ENCODE assay signal across 16 cellular contexts in genomic region chr1:167409183-167409582, GRCh38.
A peak's percentile ranks its signal among the peaks of the same experiment; 100 is the strongest.
DNase-seq lines count a peak whose midpoint lies in the region; ATAC-seq, FAIRE-seq and TF ChIP-seq lines count a peak whose summit lies in the region.
"Had no signal": no experiment of that assay in that cellular context is flagged by ENCODE, and none has a peak within 500 bp of the region (broad histone marks: within the 10 kb centered on the region; RNA-seq: fewer than 3 reads in every experiment).

No MANE protein-coding gene starts in this region.

- H3K36me3 Mint-ChIP-seq in progenitor cell of endocrine pancreas (ENCODE audit: insufficient read depth), result peaks cover 23% of the 10 kb centered on the region

- H3K27ac Mint-ChIP-seq in progenitor cell of endocrine pancreas, result peak overlapping the region; percentile 8
- H3K27ac Mint-ChIP-seq: activated naive CD8-positive, alpha-beta T cell treated with anti-CD3 and anti-CD28 coated beads, Interleukin-2, amount 50 U/mL, for 24 hours had no signal

- H3K4me1 ChIP-seq in esophagus squamous epithelium, result no peaks in the 10 kb centered on the region

- intact Hi-C loops in esophagus squamous epithelium (cut with DNase I), result no loop called here

- TF ChIP-seq CTCF in bronchial epithelial cell (IDR thresholded peaks at IDR 0.05; ENCODE audit: insufficient read depth, low read length, severe bottlenecking) (no peak), progenitor cell of endocrine pancreas (IDR thresholded peaks at IDR 0.05; ENCODE audit: unreplicated experiment) (peak; percentile 33), esophagus squamous epithelium (IDR thresholded peaks at IDR 0.05) (peak in 2 of 6 experiments; percentile 16 to 31)

- H3K36me3 ChIP-seq in bronchial epithelial cell (ENCODE audit: control insufficient read depth, insufficient read depth, low read length) (peaks cover 3% of the 10 kb centered on the region), esophagus squamous epithelium (peaks cover 0 to 52% (median 8%) of the 10 kb centered on the region in 3 donors)

- DNase-seq in DMS53 (lab: John Stamatoyannopoulos, UW) (peak; percentile 40), DMS53 treated with DMSO at 0.1 percent for 48 hours (lab: John Stamatoyannopoulos, UW; ENCODE audit: unreplicated experiment) (no peak), NCI-H526 (lab: John Stamatoyannopoulos, UW) (peak; percentile 54 to 64), bronchial epithelial cell (ENCODE audit: low read depth) (peak; percentile 35), progenitor cell of endocrine pancreas (ENCODE audit: low spot score, unreplicated experiment) (no peak), NCI-H1930 (lab: John Stamatoyannopoulos, UW) (no peak), esophagus squamous epithelium (lab: John Stamatoyannopoulos, UW) (no peak)
- DNase-seq: activated CD8-positive, alpha-beta memory T cell treated with anti-CD3 and anti-CD28 coated beads for 24 hours; activated naive CD8-positive, alpha-beta T cell treated with anti-CD3 and anti-CD28 coated beads, Interleukin-2, amount 50 U/mL, for 24 hours; effector memory CD4-positive, alpha-beta T cell; GDM1; NCI-H2081; stimulated activated CD4-positive, alpha-beta T cell treated with anti-CD3 and anti-CD28 coated beads, Interleukin-15, amount 100 ng/mL, for 24 hours; stimulated activated naive CD4-positive, alpha-beta T cell treated with Interleukin-2 at 50 U/mL for 16 hours had no signal

- FAIRE-seq in bronchial epithelial cell (lab: Jason Lieb, UNC), result no peak

- WGBS in esophagus squamous epithelium, 2 donors, result 73 to 88% methylated on average over 1 of the region's 1 CpG

- no peak overlapping the region for H3K27ac ChIP-seq in esophagus squamous epithelium
- H3K27ac ChIP-seq: SK-N-MC had no signal

- H3K9me3 Mint-ChIP-seq in progenitor cell of endocrine pancreas (ENCODE audit: low read depth), result no peaks in the 10 kb centered on the region
- H3K9me3 Mint-ChIP-seq: activated naive CD8-positive, alpha-beta T cell treated with anti-CD3 and anti-CD28 coated beads, Interleukin-2, amount 50 U/mL, for 24 hours had no signal

- no peak for TF ChIP-seq POLR2A in esophagus squamous epithelium (IDR thresholded peaks at IDR 0.05)

- H3K27me3 ChIP-seq in bronchial epithelial cell (ENCODE audit: control insufficient read depth, insufficient read depth, low read length), result no peaks in the 10 kb centered on the region
- H3K27me3 ChIP-seq in esophagus squamous epithelium, result no peaks in the 10 kb centered on the region

- H3K4me3 Mint-ChIP-seq in progenitor cell of endocrine pancreas (ENCODE audit: low read depth), result no peak overlapping the region
- H3K4me3 Mint-ChIP-seq: activated naive CD8-positive, alpha-beta T cell treated with anti-CD3 and anti-CD28 coated beads, Interleukin-2, amount 50 U/mL, for 24 hours had no signal

- no peaks in the 10 kb centered on the region for H3K27me3 Mint-ChIP-seq in progenitor cell of endocrine pancreas
- H3K27me3 Mint-ChIP-seq: activated naive CD8-positive, alpha-beta T cell treated with anti-CD3 and anti-CD28 coated beads, Interleukin-2, amount 50 U/mL, for 24 hours had no signal

- no peaks in the 10 kb centered on the region for H3K9me3 ChIP-seq in esophagus squamous epithelium

- no peak for ATAC-seq in HG03565 (IDR thresholded peaks at IDR 0.05; ENCODE audit: unreplicated experiment)
- ATAC-seq: activated naive CD8-positive, alpha-beta T cell treated with anti-CD3 and anti-CD28 coated beads, Interleukin-2, amount 50 U/mL, for 24 hours had no signal

- no peak overlapping the region for H3K4me3 ChIP-seq in bronchial epithelial cell (ENCODE audit: low read depth, low read length)
- no peak overlapping the region for H3K4me3 ChIP-seq in esophagus squamous epithelium
- H3K4me3 ChIP-seq: SK-N-MC had no signal

- no peaks in the 10 kb centered on the region for H3K4me1 Mint-ChIP-seq in progenitor cell of endocrine pancreas (ENCODE audit: low read depth)

Comparison
In these comparisons a context has a peak if more than half of its experiments do, and no peak if none do; other contexts are left out.
1. DNase-seq: peak in DMS53 (single experiment), NCI-H526 (2 of 2) and bronchial epithelial cell (single experiment); none in DMS53 treated with DMSO at 0.1 percent for 48 hours (single experiment), progenitor cell of endocrine pancreas (single experiment), NCI-H1930 (0 of 2) and esophagus squamous epithelium (single experiment).